Comparison of ENCODE assay signal across 8 cellular contexts in the genomic region with DNA sequence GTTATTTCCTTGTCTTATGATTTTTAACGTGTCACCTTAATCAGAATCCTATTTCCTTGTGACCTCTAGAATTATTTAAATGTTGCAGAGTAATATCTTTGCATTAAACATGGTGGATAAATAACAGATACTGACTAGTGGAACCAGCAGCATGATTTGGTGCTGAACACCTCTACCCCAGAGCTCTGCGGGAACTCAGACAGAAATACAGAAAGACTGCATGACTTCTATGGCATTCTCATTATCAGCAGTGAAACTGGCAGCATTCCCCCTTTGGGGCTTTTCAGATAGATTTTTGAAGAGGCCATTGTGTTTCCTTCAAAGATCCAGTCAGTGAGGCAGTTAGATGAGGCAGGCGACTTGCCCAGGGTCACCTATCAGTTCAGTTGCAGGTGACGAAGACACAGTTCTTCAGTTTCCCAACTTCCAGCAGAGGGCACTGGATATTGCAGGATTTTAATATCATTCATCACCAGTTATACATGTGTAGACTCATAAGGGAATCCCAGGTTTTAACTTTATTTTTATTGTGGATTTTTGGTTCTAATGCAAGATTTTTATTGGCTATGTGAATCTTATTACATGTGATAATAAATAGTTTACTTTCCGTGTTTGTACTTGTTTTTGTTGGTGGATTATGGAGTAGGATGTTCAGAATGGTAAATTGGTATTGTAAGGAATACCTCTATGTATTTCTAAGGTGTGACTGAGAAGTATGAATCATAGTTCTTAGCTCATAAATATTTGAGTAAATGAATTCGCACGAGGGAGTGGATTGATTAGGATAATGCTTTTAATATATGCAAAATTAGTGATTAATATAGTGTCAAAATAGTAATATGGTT.
DNase-seq lines count a peak whose midpoint lies in the region; ATAC-seq and TF ChIP-seq lines count a peak whose summit lies in the region.

No MANE protein-coding gene starts in this region.

- ATAC-seq in stimulated activated effector memory CD8-positive, alpha-beta T cell treated with anti-CD3 and anti-CD28 coated beads, Interleukin-12 subunit alpha, Interleukin-12 subunit beta, amount 100 ng/mL, for 72 hours = no peak

- no peaks in the 10 kb centered on the region for H3K9me3 ChIP-seq in Peyer's patch
- H3K9me3 ChIP-seq in tibial artery = no peaks in the 10 kb centered on the region

- DNase-seq in NCI-H510A treated with DMSO at 0.1 percent for 48 hours (lab: John Stamatoyannopoulos, UW) (peak; percentile 38), NCI-H510A (lab: John Stamatoyannopoulos, UW) (no peak), Peyer's patch (no peak), globus pallidus (ENCODE audit: low spot score) (peak; percentile 55), tibial artery (no peak), activated gamma-delta T cell (lab: John Stamatoyannopoulos, UW) (no peak), 8988T (no peak)
- DNase-seq in stimulated activated effector memory CD8-positive, alpha-beta T cell treated with anti-CD3 and anti-CD28 coated beads, Interleukin-12 subunit alpha, Interleukin-12 subunit beta, amount 100 ng/mL, for 72 hours (ENCODE audit: low spot score in 2 of 2) = no peak

- H3K4me3 ChIP-seq in Peyer's patch (no peak overlapping the region), tibial artery (no peak overlapping the region)

- no peaks in the 10 kb centered on the region for H3K4me1 ChIP-seq in Peyer's patch
- no peaks in the 10 kb centered on the region for H3K4me1 ChIP-seq in tibial artery

- H3K36me3 ChIP-seq in Peyer's patch (peaks cover 0 to 21% (median 0%) of the 10 kb centered on the region in 3 donors), tibial artery (peaks cover 35 to 48% (median 36%) of the 10 kb centered on the region in 3 donors)

- no peaks in the 10 kb centered on the region for H3K4me1 Mint-ChIP-seq in stimulated activated effector memory CD8-positive, alpha-beta T cell treated with anti-CD3 and anti-CD28 coated beads, Interleukin-12 subunit alpha, Interleukin-12 subunit beta, amount 100 ng/mL, for 72 hours

- H3K27ac ChIP-seq in Peyer's patch (no peak overlapping the region), tibial artery (no peak overlapping the region)

- H3K4me3 Mint-ChIP-seq in stimulated activated effector memory CD8-positive, alpha-beta T cell treated with anti-CD3 and anti-CD28 coated beads, Interleukin-12 subunit alpha, Interleukin-12 subunit beta, amount 100 ng/mL, for 72 hours = no peak overlapping the region

- H3K27me3 ChIP-seq in Peyer's patch = no peaks in the 10 kb centered on the region
- no peaks in the 10 kb centered on the region for H3K27me3 ChIP-seq in tibial artery

- no peak for TF ChIP-seq POLR2A in Peyer's patch (IDR thresholded peaks at IDR 0.05)

- intact Hi-C loops in tibial artery (cut with DNase I; ENCODE audit: low total_unique reads) = no loop called here

- TF ChIP-seq CTCF in Peyer's patch (IDR thresholded peaks at IDR 0.05) (peak in 4 of 6 experiments; percentile 25 to 58 (median 54)), tibial artery (IDR thresholded peaks at IDR 0.05) (peak; percentile 33 to 35)

- no peaks in the 10 kb centered on the region for H3K9me3 Mint-ChIP-seq in stimulated activated effector memory CD8-positive, alpha-beta T cell treated with anti-CD3 and anti-CD28 coated beads, Interleukin-12 subunit alpha, Interleukin-12 subunit beta, amount 100 ng/mL, for 72 hours

- H3K36me3 Mint-ChIP-seq in stimulated activated effector memory CD8-positive, alpha-beta T cell treated with anti-CD3 and anti-CD28 coated beads, Interleukin-12 subunit alpha, Interleukin-12 subunit beta, amount 100 ng/mL, for 72 hours = peaks cover 32% of the 10 kb centered on the region

- H3K27ac Mint-ChIP-seq in stimulated activated effector memory CD8-positive, alpha-beta T cell treated with anti-CD3 and anti-CD28 coated beads, Interleukin-12 subunit alpha, Interleukin-12 subunit beta, amount 100 ng/mL, for 72 hours = no peak overlapping the region

Comparison
In these comparisons a context has a peak if more than half of its experiments do, and no peak if none do; other contexts are left out.
1. DNase-seq: peak in NCI-H510A treated with DMSO at 0.1 percent for 48 hours (single experiment) and globus pallidus (single experiment); none in NCI-H510A (single experiment), Peyer's patch (0 of 3), tibial artery (0 of 2), activated gamma-delta T cell (single experiment), 8988T (single experiment) and stimulated activated effector memory CD8-positive, alpha-beta T cell treated with anti-CD3 and anti-CD28 coated beads, Interleukin-12 subunit alpha, Interleukin-12 subunit beta, amount 100 ng/mL, for 72 hours (0 of 2).